ENCODE assay signal across 8 cellular contexts in genomic region chr17:63774141-63774981, GRCh38. TPM values are rescaled to one million over a fixed set of nuclear protein-coding genes. Genes with fewer than 3 reads are reported as not detected.
DNase-seq lines count a peak whose midpoint lies in the region; ATAC-seq and TF ChIP-seq lines count a peak whose summit lies in the region.

Gene DDX42, plus strand, starts transcription at chr17:63774170. Its CDS starts 12,880 bp downstream, at chr17:63787050.

- H3K14ac ChIP-seq in mesenchymal stem cell (ENCODE audit: low read length in 2 of 2) = peak within 1 kb of the TSS in 1 of 2 experiments; percentile 99

- H3K36me3 ChIP-seq in Caco-2 (ENCODE audit: control insufficient read depth, insufficient read depth, low read length) = peaks cover 3% of the 10 kb centered on the region; the same call in 1 of the 2 replicates
- H3K36me3 ChIP-seq in mesenchymal stem cell (ENCODE audit: control insufficient read depth in 1 of 2, insufficient read depth in 2 of 2, low read depth in 1 of 2, low read length in 2 of 2) = peaks cover 12 to 28% of the 10 kb centered on the region in 2 experiments

- peak within 1 kb of the TSS; percentile 82 to 92 for H3K4ac ChIP-seq in mesenchymal stem cell (ENCODE audit: low read depth in 1 of 2, low read length in 2 of 2)

- peak within 1 kb of the TSS; percentile 99 for H2AK5ac ChIP-seq in mesenchymal stem cell (ENCODE audit: low read length, severe bottlenecking)

- peak within 1 kb of the TSS; percentile 94 for H2AFZ ChIP-seq in mesenchymal stem cell (ENCODE audit: low read depth, low read length)

- peak within 1 kb of the TSS; percentile 97 for H3K9ac ChIP-seq in mesenchymal stem cell (ENCODE audit: low read length)

- peaks cover 82% of the 10 kb centered on the region for H3K36me3 Mint-ChIP-seq in Caco-2 (ENCODE audit: insufficient read depth, unreplicated experiment)
- peaks cover 40% of the 10 kb centered on the region for H3K36me3 Mint-ChIP-seq in activated CD4-positive, alpha-beta T cell treated with anti-CD3 and anti-CD28 coated beads for 36 hours (ENCODE audit: low read depth)
- H3K36me3 Mint-ChIP-seq in stimulated activated naive B cell treated with anti-CD40 and anti-IgM and Interleukin-4, amounts not matched to agents 10 μg/mL and 1 μg/mL and 100 μg/mL, for 72 hours = peaks cover 21 to 22% of the 10 kb centered on the region in 2 donors

- POLR2A ChIA-PET in Caco-2 (lab: Charles Lee) = interaction anchor here (0.6 to 1.7 kb wide), 18 partner anchors 8 to 1288 kb away, joined by 3 to 31 read pairs (median 5); partner anchors contain the start of genes DCAF7, KCNH6, PSMC5 and SMARCD2
- POLR2A ChIA-PET in activated CD4-positive, alpha-beta T cell treated with anti-CD3 and anti-CD28 coated beads for 36 hours (lab: Charles Lee) = interaction anchor here (0.6 to 3.0 kb wide), 18 partner anchors 8 to 153 kb away, joined by 3 to 16 read pairs (median 6); partner anchors contain the start of genes MAP3K3, PSMC5 and STRADA

- H3K27me3 Mint-ChIP-seq in Caco-2 (ENCODE audit: insufficient read depth, unreplicated experiment) = no peaks in the 10 kb centered on the region
- H3K27me3 Mint-ChIP-seq in activated CD4-positive, alpha-beta T cell treated with anti-CD3 and anti-CD28 coated beads for 36 hours = no peaks in the 10 kb centered on the region
- H3K27me3 Mint-ChIP-seq in stimulated activated naive B cell treated with anti-CD40 and anti-IgM and Interleukin-4, amounts not matched to agents 10 μg/mL and 1 μg/mL and 100 μg/mL, for 72 hours = no peaks in the 10 kb centered on the region

- H3K79me1 ChIP-seq in mesenchymal stem cell (replicated peaks; ENCODE audit: low read length, poor library complexity, severe bottlenecking) = no peaks in the 10 kb centered on the region

- peak; percentile 3 for ATAC-seq in GM21576 (IDR thresholded peaks at IDR 0.05; ENCODE audit: unreplicated experiment)
- no peak for ATAC-seq in activated CD4-positive, alpha-beta T cell treated with anti-CD3 and anti-CD28 coated beads for 36 hours
- peak; percentile 23 to 24 for ATAC-seq in stimulated activated naive B cell treated with anti-CD40 and anti-IgM and Interleukin-4, amounts not matched to agents 10 μg/mL and 1 μg/mL and 100 μg/mL, for 72 hours (replicated peaks)
- no peak for ATAC-seq in GM18867 (IDR thresholded peaks at IDR 0.05; ENCODE audit: unreplicated experiment)

- H3K27ac Mint-ChIP-seq in Caco-2 (ENCODE audit: unreplicated experiment) = peak within 1 kb of the TSS; percentile 100
- H3K27ac Mint-ChIP-seq in activated CD4-positive, alpha-beta T cell treated with anti-CD3 and anti-CD28 coated beads for 36 hours = peak within 1 kb of the TSS; percentile 97
- H3K27ac Mint-ChIP-seq in stimulated activated naive B cell treated with anti-CD40 and anti-IgM and Interleukin-4, amounts not matched to agents 10 μg/mL and 1 μg/mL and 100 μg/mL, for 72 hours = peak within 1 kb of the TSS; percentile 100

- H3K4me1 ChIP-seq in Caco-2 = no peaks in the 10 kb centered on the region; the same call in 1 of the 2 replicates
- peaks cover 7% of the 10 kb centered on the region for H3K4me1 ChIP-seq in mesenchymal stem cell (ENCODE audit: control insufficient read depth, insufficient read depth, low read depth, low read length)

- peak within 1 kb of the TSS; percentile 76 for H3K4me3 Mint-ChIP-seq in Caco-2 (ENCODE audit: unreplicated experiment)
- H3K4me3 Mint-ChIP-seq in activated CD4-positive, alpha-beta T cell treated with anti-CD3 and anti-CD28 coated beads for 36 hours = peak within 1 kb of the TSS; percentile 98
- peak within 1 kb of the TSS; percentile 94 to 96 for H3K4me3 Mint-ChIP-seq in stimulated activated naive B cell treated with anti-CD40 and anti-IgM and Interleukin-4, amounts not matched to agents 10 μg/mL and 1 μg/mL and 100 μg/mL, for 72 hours

- H3K9me3 ChIP-seq in Caco-2 (no peaks in the 10 kb centered on the region), mesenchymal stem cell (ENCODE audit: control insufficient read depth, low read length) (no peaks in the 10 kb centered on the region)

- peak within 1 kb of the TSS; percentile 85 for H4K91ac ChIP-seq in mesenchymal stem cell (ENCODE audit: low read length)

- no TSS peak for BruUV-seq in Caco-2 (replicated peaks; lab: Mats Ljungman, UMichigan)

- H4K8ac ChIP-seq in mesenchymal stem cell (ENCODE audit: low read length) = peak within 1 kb of the TSS; percentile 91

- peaks cover 9% of the 10 kb centered on the region for H3K9me3 Mint-ChIP-seq in Caco-2 (ENCODE audit: unreplicated experiment)
- H3K9me3 Mint-ChIP-seq in activated CD4-positive, alpha-beta T cell treated with anti-CD3 and anti-CD28 coated beads for 36 hours (ENCODE audit: low read depth) = no peaks in the 10 kb centered on the region
- no peaks in the 10 kb centered on the region for H3K9me3 Mint-ChIP-seq in stimulated activated naive B cell treated with anti-CD40 and anti-IgM and Interleukin-4, amounts not matched to agents 10 μg/mL and 1 μg/mL and 100 μg/mL, for 72 hours

- CTCF ChIA-PET in Caco-2 (lab: Charles Lee) = interaction anchor here (0.7 to 1.7 kb wide), 6 partner anchors 10 to 349 kb away, joined by 3 to 12 read pairs (median 6); no protein-coding TSS in a partner anchor
- CTCF ChIA-PET in activated CD4-positive, alpha-beta T cell treated with anti-CD3 and anti-CD28 coated beads for 36 hours (lab: Charles Lee) = interaction anchor here (0.6 to 1.7 kb wide), 14 partner anchors 9 to 349 kb away, joined by 3 to 6 read pairs (median 3); no protein-coding TSS in a partner anchor

- H3K4me2 ChIP-seq in mesenchymal stem cell (ENCODE audit: low read length, poor library complexity, severe bottlenecking) = peak within 1 kb of the TSS; percentile 92

- H3K4me3 ChIP-seq in Caco-2 (ENCODE audit: low read depth, low read length) (peak within 1 kb of the TSS; percentile 100), mesenchymal stem cell (ENCODE audit: insufficient read depth in 1 of 2, low read depth in 1 of 2, low read length in 2 of 2) (peak within 1 kb of the TSS; percentile 97 to 98)

- H2BK120ac ChIP-seq in mesenchymal stem cell (ENCODE audit: low read depth, low read length) = peak within 1 kb of the TSS; percentile 82

- H3K23ac ChIP-seq in mesenchymal stem cell (ENCODE audit: low read length in 2 of 2) = peak within 1 kb of the TSS in 1 of 2 experiments; percentile 100

- peak within 1 kb of the TSS; percentile 98 for H2BK5ac ChIP-seq in mesenchymal stem cell (ENCODE audit: low read depth, low read length, poor library complexity, severe bottlenecking)

- H2BK12ac ChIP-seq in mesenchymal stem cell (ENCODE audit: low read length in 2 of 2) = peak within 1 kb of the TSS; percentile 18 to 60

- under 1% methylated on average over 31 of the region's 67 CpGs for WGBS in mesenchymal stem cell

- H2BK15ac ChIP-seq in mesenchymal stem cell (ENCODE audit: low read depth, poor library complexity, severe bottlenecking) = peak within 1 kb of the TSS; percentile 30

- H3K27ac ChIP-seq in mesenchymal stem cell (ENCODE audit: low read length, poor library complexity, severe bottlenecking) = peak within 1 kb of the TSS; percentile 100

- H3K27me3 ChIP-seq in Caco-2 (replicated peaks; ENCODE audit: control insufficient read depth, insufficient read depth, low read length) (no peaks in the 10 kb centered on the region), mesenchymal stem cell (ENCODE audit: control insufficient read depth in 1 of 2, insufficient read depth in 1 of 2, low read length in 2 of 2) (no peaks in the 10 kb centered on the region)

- peak in 1 of 2 experiments; percentile 30 for TF ChIP-seq CTCF in Caco-2 (IDR thresholded peaks at IDR 0.05; ENCODE audit: insufficient read depth in 1 of 2, low read depth in 1 of 2, low read length in 1 of 2, severe bottlenecking in 1 of 2, unreplicated experiment in 1 of 2)

- intact Hi-C loops in Caco-2 (cut with micrococcal nuclease; ENCODE audit: unreplicated experiment) = loop anchor here (2.0 to 5.0 kb wide), 2 partner anchors 53 to 68 kb away; partner anchors contain the start of genes FTSJ3, PSMC5 and SMARCD2
- intact Hi-C loops in activated CD4-positive, alpha-beta T cell treated with anti-CD3 and anti-CD28 coated beads for 36 hours (cut with DNase I, micrococcal nuclease) = loop anchor here (5.0 to 10.0 kb wide), 4 partner anchors 150 to 490 kb away; partner anchors contain the start of genes CYB561 (in 1 of the 2), MAP3K3 (in 1 of the 2) and TEX2 (in 1 of the 2)

- H3K4me1 Mint-ChIP-seq in Caco-2 (ENCODE audit: low read depth, unreplicated experiment) = peaks cover 24% of the 10 kb centered on the region
- H3K4me1 Mint-ChIP-seq in activated CD4-positive, alpha-beta T cell treated with anti-CD3 and anti-CD28 coated beads for 36 hours = peaks cover 54% of the 10 kb centered on the region
- peaks cover 27 to 57% of the 10 kb centered on the region in 2 donors for H3K4me1 Mint-ChIP-seq in stimulated activated naive B cell treated with anti-CD40 and anti-IgM and Interleukin-4, amounts not matched to agents 10 μg/mL and 1 μg/mL and 100 μg/mL, for 72 hours

- peak within 1 kb of the TSS; percentile 94 to 96 for H3K18ac ChIP-seq in mesenchymal stem cell (ENCODE audit: low read depth in 1 of 2, low read length in 2 of 2)

- peak; percentile 94 to 96 for DNase-seq in Caco-2
- peak; percentile 24 for DNase-seq in NCI-H1092 (lab: John Stamatoyannopoulos, UW)
- peak; percentile 94 for DNase-seq in activated CD4-positive, alpha-beta T cell treated with anti-CD3 and anti-CD28 coated beads for 36 hours
- DNase-seq in effector CD8-positive, alpha-beta T cell (lab: John Stamatoyannopoulos, UW) = peak; percentile 79
- DNase-seq in mesenchymal stem cell = peak; percentile 81
- no peak for DNase-seq in stimulated activated naive B cell treated with anti-CD40 and anti-IgM and Interleukin-4, amounts not matched to agents 10 μg/mL and 1 μg/mL and 100 μg/mL, for 72 hours

RNA-seq across cellular contexts. Expression of gene DDX42, which starts in this region (rescaled TPM):
- total RNA-seq in Caco-2 (2022) = 179 and 183 TPM in 2 replicates
- 100 to 1,000 TPM; 109 to 173 TPM for total RNA-seq in activated CD4-positive, alpha-beta T cell treated with anti-CD3 and anti-CD28 coated beads for 36 hours
- 61.0 TPM for polyA plus RNA-seq in mesenchymal stem cell (2013, experiment 1 of 2)
- 61.2 TPM for polyA plus RNA-seq in mesenchymal stem cell (2013, experiment 2 of 2)

Comparison
In these comparisons a context has a peak if more than half of its experiments do, and no peak if none do; other contexts are left out.
1. ATAC-seq: peak in GM21576 (single experiment) and stimulated activated naive B cell treated with anti-CD40 and anti-IgM and Interleukin-4, amounts not matched to agents 10 μg/mL and 1 μg/mL and 100 μg/mL, for 72 hours (2 of 2); none in activated CD4-positive, alpha-beta T cell treated with anti-CD3 and anti-CD28 coated beads for 36 hours (single experiment) and GM18867 (single experiment).
2. Peak in every context shown above with its lines, with median percentiles within 50 percentile points of each other: H3K27ac Mint-ChIP-seq and H3K4me3 Mint-ChIP-seq.